ENCODE assay signal across 6 cellular contexts in genomic region chr3:118629821-118630220, GRCh38.
"Had no signal": no experiment of that assay in that cellular context is flagged by ENCODE, and none has a peak within 500 bp of the region (broad histone marks: within the 10 kb centered on the region; RNA-seq: fewer than 3 reads in every experiment).

No MANE protein-coding gene starts in this region.

- H3K27ac ChIP-seq: GM23248 had no signal

- H3K9me3 Mint-ChIP-seq: H9, IgD-negative memory B cell had no signal

- DNase-seq: GM23248, GOT3, H9, HCEC 1CT, KBM-7 had no signal

- H3K4me3 ChIP-seq: GM23248 had no signal

- H3K36me3 Mint-ChIP-seq: IgD-negative memory B cell had no signal

- H3K4me3 Mint-ChIP-seq: H9, IgD-negative memory B cell had no signal

- H3K9ac ChIP-seq: GM23248 had no signal

- H3K27ac Mint-ChIP-seq: H9, IgD-negative memory B cell had no signal
